1 cellular context compared by ENCODE assay signal in genomic region chr6:79072640-79073181, GRCh38.
TF ChIP-seq lines count a peak whose summit lies in the region.

No MANE protein-coding gene starts in this region.

TF ChIP-seq in GM12878, 131 proteins besides CTCF, POLR2A, EP300 and RAD21 (continued from another document and continues in another):
- TF ChIP-seq NKRF (conservative IDR thresholded peaks at IDR 0.05) (no peak), LARP7 (IDR thresholded peaks at IDR 0.05) (no peak), SIX5 (IDR thresholded peaks at IDR 0.05; ENCODE audit: low read depth, low read length, severe bottlenecking) (no peak), KAT2A (conservative IDR thresholded peaks at IDR 0.05; ENCODE audit: control insufficient read depth, low read depth, low read length) (no peak), MYB (IDR thresholded peaks at IDR 0.05; ENCODE audit: borderline replicate concordance, low read depth, low read length) (no peak), ZBED1 (IDR thresholded peaks at IDR 0.05; ENCODE audit: borderline replicate concordance) (0 out of 2 replicates have a peak, but pooled peaks have one; percentile 51), EGR1 (IDR thresholded peaks at IDR 0.05; ENCODE audit: borderline replicate concordance in 1 of 2, low read depth in 2 of 2, low read length in 2 of 2) (no peak), E4F1 (IDR thresholded peaks at IDR 0.05; ENCODE audit: borderline replicate concordance, partially characterized antibody) (no peak), NR2F1 (conservative IDR thresholded peaks at IDR 0.05) (no peak), HSF1 (IDR thresholded peaks at IDR 0.05; ENCODE audit: low read depth, low read length) (no peak), ZNF24 (IDR thresholded peaks at IDR 0.05) (no peak), ZBTB40 (IDR thresholded peaks at IDR 0.05; ENCODE audit: borderline replicate concordance) (peak; percentile 92), JUND (IDR thresholded peaks at IDR 0.05; ENCODE audit: low read depth, low read length) (no peak), RBBP5 (conservative IDR thresholded peaks at IDR 0.05) (no peak), SKIL (IDR thresholded peaks at IDR 0.05; ENCODE audit: low read depth, poor library complexity, severe bottlenecking) (no peak), HDAC2 (IDR thresholded peaks at IDR 0.05) (no peak), RUNX3 (IDR thresholded peaks at IDR 0.05; ENCODE audit: low read length) (peak; percentile 94), SRF (IDR thresholded peaks at IDR 0.05; ENCODE audit: low read depth in 2 of 2, low read length in 2 of 2) (no peak), TCF7 (IDR thresholded peaks at IDR 0.05; ENCODE audit: borderline replicate concordance) (no peak), GATAD2B (conservative IDR thresholded peaks at IDR 0.05; ENCODE audit: low read depth) (no peak), ZNF217 (IDR thresholded peaks at IDR 0.05) (peak; percentile 62; the same call in 1 of the 2 replicates), MXI1 (IDR thresholded peaks at IDR 0.05; ENCODE audit: low read depth, low read length) (no peak), MEF2B (IDR thresholded peaks at IDR 0.05; ENCODE audit: partially characterized antibody, poor library complexity, severe bottlenecking) (peak; percentile 58), IRF5 (IDR thresholded peaks at IDR 0.05; ENCODE audit: borderline replicate concordance) (no peak), SMAD1 (IDR thresholded peaks at IDR 0.05; ENCODE audit: low read depth, partially characterized antibody) (no peak), WRNIP1 (IDR thresholded peaks at IDR 0.05; ENCODE audit: borderline replicate concordance, low read depth, low read length) (no peak), STAT1 (conservative IDR thresholded peaks at IDR 0.05) (no peak), NR2C1 (IDR thresholded peaks at IDR 0.05) (no peak), HDGF (IDR thresholded peaks at IDR 0.05) (no peak), PML (IDR thresholded peaks at IDR 0.05; ENCODE audit: low read length) (no peak), MTA2 (IDR thresholded peaks at IDR 0.05; ENCODE audit: low read depth) (no peak), SMARCA5 (IDR thresholded peaks at IDR 0.05) (no peak), SIN3A (IDR thresholded peaks at IDR 0.05; ENCODE audit: low read depth, low read length) (no peak), ATF2 (IDR thresholded peaks at IDR 0.05; ENCODE audit: low read length) (peak; percentile 52; the same call in 1 of the 2 replicates), MEF2A (IDR thresholded peaks at IDR 0.05; ENCODE audit: insufficient read depth, low read depth, low read length) (peak; percentile 84), EZH2 (IDR thresholded peaks at IDR 0.05; ENCODE audit: borderline replicate concordance, control insufficient read depth, low read depth, low read length) (no peak), TCF12 (IDR thresholded peaks at IDR 0.05; ENCODE audit: low read depth, low read length) (no peak), E2F8 (IDR thresholded peaks at IDR 0.05; ENCODE audit: low read depth, partially characterized antibody) (no peak), CHD4 (IDR thresholded peaks at IDR 0.05) (no peak), CEBPZ (IDR thresholded peaks at IDR 0.05; ENCODE audit: low read depth, low read length) (no peak), CHD2 (IDR thresholded peaks at IDR 0.05; ENCODE audit: borderline replicate concordance, low read depth, low read length) (no peak)
